Comparison of ENCODE assay signal across 17 cellular contexts in genomic region chr10:62092301-62092990, GRCh38.
DNase-seq lines count a peak whose midpoint lies in the region; ATAC-seq and TF ChIP-seq lines count a peak whose summit lies in the region.
"Had no signal": no experiment of that assay in that cellular context is flagged by ENCODE, and none has a peak within 500 bp of the region (broad histone marks: within the 10 kb centered on the region; RNA-seq: fewer than 3 reads in every experiment).

No MANE protein-coding gene starts in this region.

- TF ChIP-seq CTCF in SK-N-SH (IDR thresholded peaks at IDR 0.05) (no peak), RWPE2 (IDR thresholded peaks at IDR 0.05; ENCODE audit: poor library complexity, severe bottlenecking) (no peak), thoracic aorta (IDR thresholded peaks at IDR 0.05) (no peak), PC-3 (conservative IDR thresholded peaks at IDR 0.05; ENCODE audit: low read depth, low read length) (no peak)

- POLR2A ChIA-PET in SK-N-SH (lab: Yijun Ruan, JAX), result no interaction called here
- POLR2A ChIA-PET in PC-3 (lab: Charles Lee; ENCODE audit: unreplicated experiment), result no interaction called here

- no peak for TF ChIP-seq EP300 in SK-N-SH (IDR thresholded peaks at IDR 0.05; ENCODE audit: borderline replicate concordance in 1 of 2, low read depth in 1 of 2, low read length in 1 of 2)

- H3K4me2 ChIP-seq in SK-N-SH (peak overlapping the region; percentile 19; the same call in 1 of the 2 replicates), PC-3 (ENCODE audit: low read length) (no peak overlapping the region)

- DNase-seq in SK-N-SH (no peak), RWPE2 (ENCODE audit: low spot score) (no peak), thoracic aorta (ENCODE audit: low spot score) (no peak), KG1 (lab: John Stamatoyannopoulos, UW) (no peak), PC-3 (no peak)
- DNase-seq: activated CD8-positive, alpha-beta T cell treated with anti-CD3 and anti-CD28 coated beads for 36 hours; body of pancreas; erythroblast; glutamatergic neuron; mucosa of descending colon; NCI-H446 treated with DMSO at 0.1 percent for 48 hours had no signal

- peaks cover 32% of the 10 kb centered on the region; the same call in 1 of the 2 replicates for H3K79me2 ChIP-seq in SK-N-SH (ENCODE audit: insufficient read depth)
- no peaks in the 10 kb centered on the region for H3K79me2 ChIP-seq in PC-3 (ENCODE audit: low read length)
- H3K79me2 ChIP-seq: parathyroid adenoma had no signal

- H3F3A ChIP-seq in SK-N-SH (replicated peaks; ENCODE audit: insufficient read depth) (peaks cover 30% of the 10 kb centered on the region), PC-3 (ENCODE audit: low read length, unreplicated experiment) (peaks cover 6% of the 10 kb centered on the region)

- H3K4me3 ChIP-seq in SK-N-SH (ENCODE audit: low read depth in 2 of 2, low read length in 1 of 2) (no peak overlapping the region), RWPE2 (ENCODE audit: severe bottlenecking) (no peak overlapping the region), muscle layer of colon (ENCODE audit: low read depth in 1 of 2, low read length in 2 of 2) (no peak overlapping the region), thoracic aorta (no peak overlapping the region), PC-3 (ENCODE audit: low read length) (no peak overlapping the region)
- H3K4me3 ChIP-seq: body of pancreas, mucosa of descending colon, SK-N-MC had no signal

- H4K20me1 ChIP-seq in SK-N-SH (ENCODE audit: insufficient read depth) (no peaks in the 10 kb centered on the region), PC-3 (ENCODE audit: low read length) (no peaks in the 10 kb centered on the region)

- BruUV-seq in PC-3 (replicated peaks; lab: Mats Ljungman, UMichigan), result no TSS peak

- H3K9me3 ChIP-seq in SK-N-SH (no peaks in the 10 kb centered on the region), RWPE2 (ENCODE audit: severe bottlenecking) (no peaks in the 10 kb centered on the region), muscle layer of colon (ENCODE audit: low read length) (no peaks in the 10 kb centered on the region), thoracic aorta (no peaks in the 10 kb centered on the region), PC-3 (ENCODE audit: low read length) (no peaks in the 10 kb centered on the region)
- H3K9me3 ChIP-seq: body of pancreas, mucosa of descending colon had no signal

- H3K27ac ChIP-seq in SK-N-SH (ENCODE audit: low read depth in 2 of 2, low read length in 1 of 2), result peak overlapping the region; percentile 38 to 56; a peak in 3 of 4 replicates
- peak overlapping the region; percentile 91 for H3K27ac ChIP-seq in RWPE2 (ENCODE audit: poor library complexity, severe bottlenecking)
- peak overlapping the region; percentile 12 for H3K27ac ChIP-seq in muscle layer of colon (ENCODE audit: low read depth, low read length)
- peak overlapping the region; percentile 12 to 13 for H3K27ac ChIP-seq in thoracic aorta
- H3K27ac ChIP-seq in PC-3 (ENCODE audit: low read length), result no peak overlapping the region
- H3K27ac ChIP-seq: 22Rv1, parathyroid adenoma had no signal

- H3K36me3 ChIP-seq in SK-N-SH (replicated peaks in 1 of 2; ENCODE audit: control insufficient read depth in 1 of 2, insufficient read depth in 2 of 2, low read length in 1 of 2) (peaks cover 68 to 76% of the 10 kb centered on the region in 2 experiments), RWPE2 (ENCODE audit: low read depth) (peaks cover 16% of the 10 kb centered on the region; the same call in 1 of the 2 replicates), muscle layer of colon (ENCODE audit: insufficient read depth, low read length) (peaks cover 47% of the 10 kb centered on the region), thoracic aorta (peaks cover 36% of the 10 kb centered on the region), PC-3 (ENCODE audit: low read depth, low read length) (peaks cover 19% of the 10 kb centered on the region)

- H3K9me2 ChIP-seq in SK-N-SH (no peaks in the 10 kb centered on the region), PC-3 (replicated peaks; ENCODE audit: low read length) (no peaks in the 10 kb centered on the region)

- CTCF ChIA-PET in SK-N-SH (lab: Yijun Ruan, JAX), result no interaction called here
- CTCF ChIA-PET in PC-3 (lab: Charles Lee), result no interaction called here

- H2AFZ ChIP-seq in SK-N-SH (ENCODE audit: low read depth) (no peak overlapping the region), PC-3 (ENCODE audit: low read length) (no peak overlapping the region)
- H2AFZ ChIP-seq: parathyroid adenoma had no signal

- WGBS in SK-N-SH (ENCODE audit: low lambda C conversion rate), result 92% methylated on average over 16 of the region's 21 CpGs

- ATAC-seq in SK-N-SH treated with all-trans-retinoic acid at 6 μM for 48 hours, result no peak
- no peak for ATAC-seq in RWPE2 (ENCODE audit: low read depth)
- ATAC-seq in thoracic aorta (ENCODE audit: insufficient number of reproducible peaks, low FRiP score, low read depth), result no peak
- ATAC-seq in GM21619 (IDR thresholded peaks at IDR 0.05; ENCODE audit: unreplicated experiment), result no peak
- no peak for ATAC-seq in PC-3
- ATAC-seq: activated CD8-positive, alpha-beta T cell treated with anti-CD3 and anti-CD28 coated beads for 36 hours; body of pancreas had no signal

- intact Hi-C loops in PC-3 (cut with micrococcal nuclease), result no loop called here

- H3K4me1 ChIP-seq in SK-N-SH (ENCODE audit: control insufficient read depth in 1 of 2, insufficient read depth in 2 of 2, low read depth in 1 of 2, low read length in 1 of 2) (peaks cover 0 to 32% of the 10 kb centered on the region in 2 experiments; a peak in 2 of 4 replicates), RWPE2 (ENCODE audit: insufficient read depth, poor library complexity, severe bottlenecking) (peaks cover 42% of the 10 kb centered on the region), muscle layer of colon (ENCODE audit: insufficient read depth, low read length) (peaks cover 41% of the 10 kb centered on the region), thoracic aorta (ENCODE audit: control insufficient read depth in 1 of 2, low read depth in 2 of 2) (peaks cover 22 to 49% of the 10 kb centered on the region in 2 donors), PC-3 (ENCODE audit: insufficient read depth, low read length) (peaks cover 43% of the 10 kb centered on the region)
- H3K4me1 ChIP-seq: parathyroid adenoma had no signal

- H3K27me3 ChIP-seq in SK-N-SH (ENCODE audit: insufficient read depth) (no peaks in the 10 kb centered on the region), RWPE2 (ENCODE audit: insufficient read depth, poor library complexity, severe bottlenecking) (no peaks in the 10 kb centered on the region), muscle layer of colon (ENCODE audit: control insufficient read depth in 1 of 2, insufficient read depth in 2 of 2, low read length in 2 of 2) (no peaks in the 10 kb centered on the region), thoracic aorta (replicated peaks; ENCODE audit: insufficient read depth) (no peaks in the 10 kb centered on the region), PC-3 (ENCODE audit: low read length) (no peaks in the 10 kb centered on the region)
- H3K27me3 ChIP-seq: body of pancreas had no signal

- no peak overlapping the region for H3K9ac ChIP-seq in SK-N-SH
- H3K9ac ChIP-seq in muscle layer of colon (ENCODE audit: low read length), result no peak overlapping the region
- H3K9ac ChIP-seq in PC-3 (ENCODE audit: low read length), result no peak overlapping the region
- H3K9ac ChIP-seq: parathyroid adenoma had no signal

- no peak for TF ChIP-seq RAD21 in SK-N-SH (IDR thresholded peaks at IDR 0.05; ENCODE audit: low read length)

TF ChIP-seq in SK-N-SH, 30 proteins besides CTCF, POLR2A, EP300 and RAD21 (continues in another document):
- TF ChIP-seq MEF2A (IDR thresholded peaks at IDR 0.05; ENCODE audit: borderline replicate concordance, low read depth) (no peak), JUND (IDR thresholded peaks at IDR 0.05) (no peak), FOSL2 (IDR thresholded peaks at IDR 0.05; ENCODE audit: borderline replicate concordance, low read depth) (no peak), GABPA (IDR thresholded peaks at IDR 0.05; ENCODE audit: low read depth) (no peak)

TF ChIP-seq in SK-N-SH treated with all-trans-retinoic acid at 6 μM for 48 hours, 23 proteins besides CTCF, POLR2A, EP300 and RAD21:
- TF ChIP-seq OSR1 (CRISPR knock-in tag; IDR thresholded peaks at IDR 0.05) (no peak), TCF4 (CRISPR knock-in tag; IDR thresholded peaks at IDR 0.05; ENCODE audit: borderline replicate concordance) (no peak)
TF ChIP-seq in SK-N-SH treated with all-trans-retinoic acid at 6 μM for 48 hours: peak in this region for 0.
